28 cellular contexts compared by ENCODE assay signal in the genomic region with DNA sequence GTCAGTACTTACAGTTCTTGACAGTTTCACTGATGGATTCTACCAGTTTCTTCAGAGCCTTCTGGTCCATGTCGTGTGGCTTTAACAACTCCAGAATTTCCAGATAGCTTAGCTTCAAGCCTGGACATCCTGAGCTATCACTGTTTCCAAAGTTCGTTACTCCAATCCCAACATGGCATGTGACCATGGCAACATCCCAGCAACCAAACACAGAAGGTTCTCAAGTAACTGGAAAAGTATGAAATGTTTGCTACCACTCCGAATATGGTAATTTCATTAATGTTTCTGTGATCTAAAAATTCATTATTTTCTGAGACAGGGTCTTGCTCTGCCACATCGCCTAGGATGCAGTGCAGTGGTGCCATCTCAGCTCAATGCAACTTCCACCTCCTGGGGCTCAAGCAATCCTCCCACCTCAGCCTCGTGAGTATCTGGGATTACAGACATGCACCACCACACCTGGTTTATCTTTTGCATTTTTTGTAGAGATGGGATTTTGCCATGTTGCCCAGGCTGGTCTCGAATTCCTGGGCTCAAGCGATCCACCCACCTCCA.
"Had no signal": no experiment of that assay in that cellular context is flagged by ENCODE, and none has a peak within 500 bp of the region (broad histone marks: within the 10 kb centered on the region; RNA-seq: fewer than 3 reads in every experiment).

No MANE protein-coding gene starts in this region.

- H3K4me3 Mint-ChIP-seq: dendritic cell treated with granulocyte-macrophage colony-stimulating factor and Interleukin-4, amounts not matched to agents 40 ng/mL and 50 ng/mL, for 4 days; mesothelial cell of epicardium; natural killer cell treated with Interleukin-12 subunit alpha and Interleukin-12 subunit beta and Interleukin-15 and Interleukin-18, amount 100 ng/mL, for 72 hours; stimulated activated naive CD8-positive, alpha-beta T cell treated with anti-CD3 and anti-CD28 coated beads, Interleukin-15, Interleukin-2, amounts not matched to agents 100 ng/mL and 50 ng/mL, for 24 hours had no signal

- ATAC-seq: lower lobe of right lung; natural killer cell treated with Interleukin-12 subunit alpha and Interleukin-12 subunit beta and Interleukin-15 and Interleukin-18, amount 100 ng/mL, for 72 hours had no signal

- H3K4me1 ChIP-seq: esophagus squamous epithelium, lower lobe of right lung, spleen, suprapubic skin had no signal

- H3K9me3 Mint-ChIP-seq: dendritic cell treated with granulocyte-macrophage colony-stimulating factor and Interleukin-4, amounts not matched to agents 40 ng/mL and 50 ng/mL, for 4 days; mesothelial cell of epicardium; natural killer cell treated with Interleukin-12 subunit alpha and Interleukin-12 subunit beta and Interleukin-15 and Interleukin-18, amount 100 ng/mL, for 72 hours; stimulated activated naive CD8-positive, alpha-beta T cell treated with anti-CD3 and anti-CD28 coated beads, Interleukin-15, Interleukin-2, amounts not matched to agents 100 ng/mL and 50 ng/mL, for 24 hours had no signal

- H3K9me3 ChIP-seq: esophagus squamous epithelium, lower lobe of right lung, spleen, suprapubic skin had no signal

- FAIRE-seq: astrocyte, bronchial epithelial cell, endothelial cell of umbilical vein, islet of Langerhans had no signal

- H3K27me3 Mint-ChIP-seq: dendritic cell treated with granulocyte-macrophage colony-stimulating factor and Interleukin-4, amounts not matched to agents 40 ng/mL and 50 ng/mL, for 4 days; natural killer cell treated with Interleukin-12 subunit alpha and Interleukin-12 subunit beta and Interleukin-15 and Interleukin-18, amount 100 ng/mL, for 72 hours; stimulated activated naive CD8-positive, alpha-beta T cell treated with anti-CD3 and anti-CD28 coated beads, Interleukin-15, Interleukin-2, amounts not matched to agents 100 ng/mL and 50 ng/mL, for 24 hours had no signal

- H3K27ac ChIP-seq: esophagus squamous epithelium, lower lobe of right lung, spleen, suprapubic skin, VCaP had no signal

- H3K4me1 Mint-ChIP-seq: mesothelial cell of epicardium had no signal

- H3K27me3 ChIP-seq: esophagus squamous epithelium, spleen, suprapubic skin had no signal

- DNase-seq: activated CD4-positive, alpha-beta T cell treated with anti-CD3 and anti-CD28 coated beads for 1 hour; activated CD8-positive, alpha-beta memory T cell treated with anti-CD3 and anti-CD28 coated beads for 24 hours; activated CD8-positive, alpha-beta memory T cell treated with anti-CD3 and anti-CD28 coated beads, Interleukin-2, amount 50 U/mL, for 48 hours; activated effector memory CD4-positive, alpha-beta T cell treated with anti-CD3 and anti-CD28 coated beads, Interleukin-2, amount 50 U/mL, for 16 hours; activated T-cell treated with anti-CD3 and anti-CD28 coated beads, Interleukin-2, amount 50 U/mL, for 48 hours; effector CD8-positive, alpha-beta T cell; esophagus squamous epithelium; foreskin melanocyte; glutamatergic neuron; hippocampal formation; left colon; lower lobe of right lung; nucleus accumbens; posterior cingulate gyrus; spleen; stimulated activated CD8-positive, alpha-beta memory T cell treated with anti-CD3 and anti-CD28 coated beads, Interleukin-4, amount 100 ng/mL, for 48 hours; T-helper 2 cell; trophoblast cell had no signal

- H3K4me3 ChIP-seq: esophagus squamous epithelium, lower lobe of right lung, spleen, suprapubic skin had no signal

- H3K27ac Mint-ChIP-seq: dendritic cell treated with granulocyte-macrophage colony-stimulating factor and Interleukin-4, amounts not matched to agents 40 ng/mL and 50 ng/mL, for 4 days; mesothelial cell of epicardium; stimulated activated naive CD8-positive, alpha-beta T cell treated with anti-CD3 and anti-CD28 coated beads, Interleukin-15, Interleukin-2, amounts not matched to agents 100 ng/mL and 50 ng/mL, for 24 hours had no signal
